17 cellular contexts compared by ENCODE assay signal in the genomic region with DNA sequence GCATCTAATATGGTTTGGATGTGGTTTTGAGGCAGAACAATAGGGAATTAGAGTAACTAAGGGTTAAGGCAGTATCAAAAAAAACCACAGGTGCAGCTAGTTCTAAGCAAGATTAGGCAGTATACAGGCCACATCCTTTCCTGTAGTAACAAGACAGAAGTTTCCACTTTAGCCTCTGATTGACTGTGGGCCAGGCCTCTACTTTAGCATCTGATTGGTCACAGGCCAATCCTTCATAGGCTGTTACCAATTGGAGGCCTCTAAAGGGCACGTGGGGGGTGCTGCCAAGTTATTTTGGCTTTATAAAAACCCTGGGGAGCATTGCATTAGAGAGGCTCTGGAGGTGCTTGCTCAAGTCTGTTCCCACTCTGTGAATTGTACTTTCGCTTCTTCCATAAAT.
DNase-seq lines count a peak whose midpoint lies in the region; ATAC-seq, FAIRE-seq and TF ChIP-seq lines count a peak whose summit lies in the region.
"Had no signal": no experiment of that assay in that cellular context is flagged by ENCODE, and none has a peak within 500 bp of the region (broad histone marks: within the 10 kb centered on the region; RNA-seq: fewer than 3 reads in every experiment).

No MANE protein-coding gene starts in this region.

- no peaks in the 10 kb centered on the region for H3K79me2 ChIP-seq in GM12878 (ENCODE audit: control insufficient read depth, insufficient read depth, low read length)

- H3K9ac ChIP-seq in GM12878 (ENCODE audit: control insufficient read depth, insufficient read depth, low read length): no peak overlapping the region

- TF ChIP-seq CTCF in GM12878 (IDR thresholded peaks at IDR 0.05 in 2 of 3, conservative IDR thresholded peaks at IDR 0.05 in 1 of 3; ENCODE audit: control insufficient read depth in 2 of 3, extremely low read depth in 1 of 3, insufficient read depth in 1 of 3, low read depth in 3 of 3, low read length in 3 of 3) (no peak), vagina (IDR thresholded peaks at IDR 0.05) (no peak)

- no peaks in the 10 kb centered on the region for H3K36me3 ChIP-seq in GM12878 (ENCODE audit: control insufficient read depth in 2 of 2, insufficient read depth in 2 of 2, low read length in 1 of 2)
- no peaks in the 10 kb centered on the region for H3K36me3 ChIP-seq in vagina
- H3K36me3 ChIP-seq: gastrocnemius medialis, sigmoid colon, WERI-Rb-1 had no signal

- no peak for TF ChIP-seq RAD21 in GM12878 (IDR thresholded peaks at IDR 0.05; ENCODE audit: insufficient read depth, low read depth, low read length)

- no peaks in the 10 kb centered on the region for H3K36me3 Mint-ChIP-seq in activated CD4-positive, alpha-beta T cell treated with anti-CD3 and anti-CD28 coated beads, Interleukin-2, amount 10 ng/mL, durations not matched to agents 24 days and 14 days (ENCODE audit: low read depth)
- H3K36me3 Mint-ChIP-seq: CD8-positive, alpha-beta memory T cell; memory B cell; type B pancreatic cell had no signal

- WGBS in GM12878 (ENCODE audit: insufficient coverage, insufficient replicate concordance, low lambda C conversion rate, missing lambda C conversion rate): 16% methylated on average over 2 of the region's 2 CpGs

- H3K4me1 ChIP-seq in GM12878 (ENCODE audit: control insufficient read depth, insufficient read depth, low read length) (no peaks in the 10 kb centered on the region), vagina (no peaks in the 10 kb centered on the region)
- H3K4me1 ChIP-seq: gastrocnemius medialis, sigmoid colon had no signal

- H3K4me2 ChIP-seq in GM12878 (ENCODE audit: control insufficient read depth, insufficient read depth): no peak overlapping the region

- TF ChIP-seq POLR2A in GM12878 (IDR thresholded peaks at IDR 0.05; ENCODE audit: low read depth, low read length): no peak
- TF ChIP-seq POLR2A in vagina (IDR thresholded peaks at IDR 0.05): no peak

- no peak for FAIRE-seq in GM12878 (lab: Jason Lieb, UNC)

- H3K27me3 ChIP-seq in GM12878 (replicated peaks in 1 of 2; ENCODE audit: control insufficient read depth in 2 of 2, insufficient read depth in 2 of 2, low read length in 1 of 2) (no peaks in the 10 kb centered on the region), vagina (no peaks in the 10 kb centered on the region)
- H3K27me3 ChIP-seq: gastrocnemius medialis, sigmoid colon had no signal

- H3K9me3 Mint-ChIP-seq in activated CD4-positive, alpha-beta T cell treated with anti-CD3 and anti-CD28 coated beads, Interleukin-2, amount 10 ng/mL, durations not matched to agents 24 days and 14 days: no peaks in the 10 kb centered on the region
- H3K9me3 Mint-ChIP-seq: activated T-cell treated with anti-CD3 and anti-CD28 coated beads, Interleukin-2, amount 50 U/mL, for 24 hours; CD8-positive, alpha-beta memory T cell; memory B cell had no signal

- in situ Hi-C loops in GM12878 (cut with MboI): no loop called here

- DNase-seq in activated CD4-positive, alpha-beta T cell treated with anti-CD3 and anti-CD28 coated beads, Interleukin-2, amount 10 ng/mL, durations not matched to agents 24 days and 14 days: peak; percentile 56
- no peak for DNase-seq in activated CD4-positive, alpha-beta T cell treated with anti-CD3 and anti-CD28 coated beads for 4 hours
- DNase-seq in GM12878 (ENCODE audit: low read depth, low spot score) (no peak), vagina (ENCODE audit: extremely low spot score in 2 of 2) (no peak), GM19238 (ENCODE audit: insufficient read length, low spot score) (no peak)
- DNase-seq: activated T-cell treated with anti-CD3 and anti-CD28 coated beads, Interleukin-2, amount 50 U/mL, for 24 hours; CD8-positive, alpha-beta memory T cell; gastrocnemius medialis; NCI-H1694 treated with DMSO at 0.1 percent for 48 hours; sigmoid colon; stimulated activated CD4-positive, alpha-beta T cell treated with anti-CD3 and anti-CD28 coated beads, Interleukin-4, amount 100 ng/mL, for 24 hours; WERI-Rb-1 had no signal

- H3K9me3 ChIP-seq in GM12878 (replicated peaks; ENCODE audit: control insufficient read depth, insufficient read depth, low read length): no peaks in the 10 kb centered on the region
- H3K9me3 ChIP-seq in vagina: no peaks in the 10 kb centered on the region
- H3K9me3 ChIP-seq: gastrocnemius medialis, sigmoid colon had no signal

- intact Hi-C loops in activated CD4-positive, alpha-beta T cell treated with anti-CD3 and anti-CD28 coated beads, Interleukin-2, amount 10 ng/mL, durations not matched to agents 24 days and 14 days (cut with micrococcal nuclease): no loop called here
- intact Hi-C loops in GM12878 (cut with micrococcal nuclease; ENCODE audit: unreplicated experiment): loop anchor here (2.0 to 5.0 kb wide), 2 partner anchors 424 to 615 kb away; no protein-coding TSS in a partner anchor
- intact Hi-C loops in vagina (cut with DNase I): no loop called here

- H3K4me1 Mint-ChIP-seq in activated CD4-positive, alpha-beta T cell treated with anti-CD3 and anti-CD28 coated beads, Interleukin-2, amount 10 ng/mL, durations not matched to agents 24 days and 14 days: no peaks in the 10 kb centered on the region
- H3K4me1 Mint-ChIP-seq: memory B cell had no signal

- SMC1A ChIA-PET in GM12878 (lab: Charles Lee; ENCODE audit: uncharacterized antibody, unreplicated experiment): interaction anchor here (0.6 to 2.8 kb wide), 2 partner anchors 286 to 424 kb away, joined by 3 to 19 read pairs; no protein-coding TSS in a partner anchor

- RAD21 ChIA-PET in GM12878 (lab: Charles Lee; ENCODE audit: unreplicated experiment): interaction anchor here (0.9 kb wide), 2 partner anchors 219 to 424 kb away, joined by 3 read pairs; no protein-coding TSS in a partner anchor

- no peaks in the 10 kb centered on the region for H3K27me3 Mint-ChIP-seq in activated CD4-positive, alpha-beta T cell treated with anti-CD3 and anti-CD28 coated beads, Interleukin-2, amount 10 ng/mL, durations not matched to agents 24 days and 14 days
- H3K27me3 Mint-ChIP-seq: activated T-cell treated with anti-CD3 and anti-CD28 coated beads, Interleukin-2, amount 50 U/mL, for 24 hours; memory B cell; type B pancreatic cell had no signal

- H2AFZ ChIP-seq in GM12878 (ENCODE audit: control insufficient read depth, low read depth, low read length): no peak overlapping the region

- H3K27ac Mint-ChIP-seq in activated CD4-positive, alpha-beta T cell treated with anti-CD3 and anti-CD28 coated beads, Interleukin-2, amount 10 ng/mL, durations not matched to agents 24 days and 14 days: no peak overlapping the region
- H3K27ac Mint-ChIP-seq: activated T-cell treated with anti-CD3 and anti-CD28 coated beads, Interleukin-2, amount 50 U/mL, for 24 hours; memory B cell; type B pancreatic cell had no signal

- H3K27ac ChIP-seq in GM12878 (ENCODE audit: control insufficient read depth, insufficient read depth): no peak overlapping the region
- H3K27ac ChIP-seq in vagina: no peak overlapping the region
- H3K27ac ChIP-seq: gastrocnemius medialis, sigmoid colon, WERI-Rb-1 had no signal

- ATAC-seq in GM21526 (IDR thresholded peaks at IDR 0.05; ENCODE audit: low FRiP score, unreplicated experiment) (peak; percentile 60), HG03342 (IDR thresholded peaks at IDR 0.05; ENCODE audit: unreplicated experiment) (peak; percentile 55), GM12878 (peak; percentile 57), GM21786 (IDR thresholded peaks at IDR 0.05; ENCODE audit: unreplicated experiment) (no peak)
- ATAC-seq: gastrocnemius medialis had no signal

- CTCF ChIA-PET in GM12878 (lab: Yijun Ruan, JAX): no interaction called here

- H3K4me3 ChIP-seq in GM12878: no peak overlapping the region
- H3K4me3 ChIP-seq in vagina: no peak overlapping the region
- H3K4me3 ChIP-seq: gastrocnemius medialis, sigmoid colon had no signal

- no peaks in the 10 kb centered on the region for H4K20me1 ChIP-seq in GM12878 (ENCODE audit: control insufficient read depth, insufficient read depth)

- no TSS peak for BruUV-seq in GM12878 (replicated peaks; lab: Mats Ljungman, UMichigan)

- no peak for TF ChIP-seq EP300 in GM12878 (IDR thresholded peaks at IDR 0.05; ENCODE audit: borderline replicate concordance in 1 of 2, control insufficient read depth in 1 of 2, low read depth in 2 of 2, low read length in 2 of 2)

- H3K4me3 Mint-ChIP-seq in activated CD4-positive, alpha-beta T cell treated with anti-CD3 and anti-CD28 coated beads, Interleukin-2, amount 10 ng/mL, durations not matched to agents 24 days and 14 days: no peak overlapping the region
- H3K4me3 Mint-ChIP-seq: activated T-cell treated with anti-CD3 and anti-CD28 coated beads, Interleukin-2, amount 50 U/mL, for 24 hours; CD8-positive, alpha-beta memory T cell; memory B cell; type B pancreatic cell had no signal

- POLR2A ChIA-PET in GM12878 (lab: Charles Lee): no interaction called here

TF ChIP-seq in GM12878, 131 proteins besides CTCF, POLR2A, EP300 and RAD21 (continues in another document):
- TF ChIP-seq RUNX3 (IDR thresholded peaks at IDR 0.05; ENCODE audit: low read length) (no peak), PKNOX1 (IDR thresholded peaks at IDR 0.05) (peak; percentile 69), PML (IDR thresholded peaks at IDR 0.05; ENCODE audit: low read length) (no peak), SMAD5 (IDR thresholded peaks at IDR 0.05; ENCODE audit: low read depth) (no peak)
